ENCODE assay signal across 10 cellular contexts in genomic region chr16:73176577-73177013, GRCh38.
A peak's percentile ranks its signal among the peaks of the same experiment; 100 is the strongest.
DNase-seq lines count a peak whose midpoint lies in the region; ATAC-seq and TF ChIP-seq lines count a peak whose summit lies in the region.
"Had no signal": no experiment of that assay in that cellular context is flagged by ENCODE, and none has a peak within 500 bp of the region (broad histone marks: within the 10 kb centered on the region; RNA-seq: fewer than 3 reads in every experiment).

No MANE protein-coding gene starts in this region.

- DNase-seq in GM04504 (ENCODE audit: low read depth) (peak; percentile 82), RPMI7951 (ENCODE audit: low read depth) (peak; percentile 55), esophagus muscularis mucosa (ENCODE audit: extremely low spot score) (no peak), progenitor cell of endocrine pancreas (ENCODE audit: low spot score, unreplicated experiment) (no peak)
- no peak for DNase-seq in CD8-positive, alpha-beta memory T cell
- no peak for DNase-seq in CD4-positive, alpha-beta memory T cell
- DNase-seq: NCI-H1694 treated with DMSO at 0.1 percent for 48 hours had no signal

- intact Hi-C loops in esophagus muscularis mucosa (cut with DNase I), result loop anchor here (5.0 to 10.0 kb wide), 3 partner anchors 102 to 344 kb away; no protein-coding TSS in a partner anchor
- intact Hi-C loops in CD4-positive, alpha-beta memory T cell (cut with micrococcal nuclease), result no loop called here

- no peak overlapping the region for H3K4me3 ChIP-seq in esophagus muscularis mucosa
- no peak overlapping the region for H3K4me3 ChIP-seq in CD8-positive, alpha-beta memory T cell (ENCODE audit: low read length)
- H3K4me3 ChIP-seq in CD4-positive, alpha-beta memory T cell (ENCODE audit: low read length in 2 of 2), result no peak overlapping the region

- no peaks in the 10 kb centered on the region for H3K27me3 ChIP-seq in esophagus muscularis mucosa
- H3K27me3 ChIP-seq in CD8-positive, alpha-beta memory T cell (ENCODE audit: insufficient read depth, low read length, poor library complexity, severe bottlenecking), result no peaks in the 10 kb centered on the region
- no peaks in the 10 kb centered on the region for H3K27me3 ChIP-seq in CD4-positive, alpha-beta memory T cell (ENCODE audit: insufficient read depth, low read length)

- POLR2A ChIA-PET in CD8-positive, alpha-beta memory T cell (lab: Charles Lee), result no interaction called here
- POLR2A ChIA-PET in CD4-positive, alpha-beta memory T cell (lab: Charles Lee; ENCODE audit: partially characterized antibody), result no interaction called here

- no peaks in the 10 kb centered on the region for H3K36me3 Mint-ChIP-seq in progenitor cell of endocrine pancreas (ENCODE audit: insufficient read depth)
- no peaks in the 10 kb centered on the region for H3K36me3 Mint-ChIP-seq in CD8-positive, alpha-beta memory T cell
- H3K36me3 Mint-ChIP-seq in CD4-positive, alpha-beta memory T cell, result no peaks in the 10 kb centered on the region

- TF ChIP-seq CTCF in esophagus muscularis mucosa (IDR thresholded peaks at IDR 0.05) (peak in 2 of 3 experiments; percentile 13 to 20), progenitor cell of endocrine pancreas (IDR thresholded peaks at IDR 0.05; ENCODE audit: unreplicated experiment) (peak; percentile 39)

- ATAC-seq in GM18907 (IDR thresholded peaks at IDR 0.05; ENCODE audit: unreplicated experiment) (no peak), HG03442 (IDR thresholded peaks at IDR 0.05; ENCODE audit: unreplicated experiment) (no peak)

- H3K27ac Mint-ChIP-seq in progenitor cell of endocrine pancreas, result no peak overlapping the region
- H3K27ac Mint-ChIP-seq in CD8-positive, alpha-beta memory T cell, result no peak overlapping the region
- H3K27ac Mint-ChIP-seq in CD4-positive, alpha-beta memory T cell, result no peak overlapping the region

- CTCF ChIA-PET in CD8-positive, alpha-beta memory T cell (lab: Charles Lee), result no interaction called here
- CTCF ChIA-PET in CD4-positive, alpha-beta memory T cell (lab: Charles Lee; ENCODE audit: partially characterized antibody), result no interaction called here

- no peaks in the 10 kb centered on the region for H3K9me3 Mint-ChIP-seq in progenitor cell of endocrine pancreas (ENCODE audit: low read depth)
- peaks cover 0 to 6% (median 2%) of the 10 kb centered on the region in 5 donors for H3K9me3 Mint-ChIP-seq in CD8-positive, alpha-beta memory T cell
- peaks cover 0 to 12% (median 2%) of the 10 kb centered on the region in 8 donors for H3K9me3 Mint-ChIP-seq in CD4-positive, alpha-beta memory T cell

- no peak for TF ChIP-seq POLR2A in esophagus muscularis mucosa (IDR thresholded peaks at IDR 0.05; ENCODE audit: low read depth)

- no peaks in the 10 kb centered on the region for H3K9me3 ChIP-seq in esophagus muscularis mucosa
- H3K9me3 ChIP-seq in CD8-positive, alpha-beta memory T cell (ENCODE audit: low read length), result no peaks in the 10 kb centered on the region
- H3K9me3 ChIP-seq in CD4-positive, alpha-beta memory T cell (ENCODE audit: control insufficient read depth in 1 of 2, low read length in 2 of 2), result no peaks in the 10 kb centered on the region

- peaks cover 20% of the 10 kb centered on the region for H3K4me1 Mint-ChIP-seq in progenitor cell of endocrine pancreas (ENCODE audit: low read depth)
- H3K4me1 Mint-ChIP-seq in CD8-positive, alpha-beta memory T cell, result no peaks in the 10 kb centered on the region
- no peaks in the 10 kb centered on the region for H3K4me1 Mint-ChIP-seq in CD4-positive, alpha-beta memory T cell
- H3K4me1 Mint-ChIP-seq: central memory CD8-positive, alpha-beta T cell had no signal

- no peak overlapping the region for H3K4me3 Mint-ChIP-seq in progenitor cell of endocrine pancreas (ENCODE audit: low read depth)
- no peak overlapping the region for H3K4me3 Mint-ChIP-seq in CD8-positive, alpha-beta memory T cell
- no peak overlapping the region for H3K4me3 Mint-ChIP-seq in CD4-positive, alpha-beta memory T cell
- H3K4me3 Mint-ChIP-seq: central memory CD8-positive, alpha-beta T cell had no signal

- peaks cover 11 to 21% (median 17%) of the 10 kb centered on the region in 4 donors for H3K4me1 ChIP-seq in esophagus muscularis mucosa
- no peaks in the 10 kb centered on the region for H3K4me1 ChIP-seq in CD8-positive, alpha-beta memory T cell (ENCODE audit: insufficient read depth, low read length)
- no peaks in the 10 kb centered on the region for H3K4me1 ChIP-seq in CD4-positive, alpha-beta memory T cell (ENCODE audit: insufficient read depth, low read length)

- no peak overlapping the region for H3K27ac ChIP-seq in esophagus muscularis mucosa (replicated peaks in 1 of 4)
- H3K27ac ChIP-seq in CD8-positive, alpha-beta memory T cell (ENCODE audit: low read depth, low read length), result no peak overlapping the region
- no peak overlapping the region for H3K27ac ChIP-seq in CD4-positive, alpha-beta memory T cell (ENCODE audit: low read depth, low read length)

- no peaks in the 10 kb centered on the region for H3K36me3 ChIP-seq in esophagus muscularis mucosa
- H3K36me3 ChIP-seq in CD8-positive, alpha-beta memory T cell (ENCODE audit: insufficient read depth, low read length), result no peaks in the 10 kb centered on the region
- H3K36me3 ChIP-seq in CD4-positive, alpha-beta memory T cell (ENCODE audit: insufficient read depth, low read length), result no peaks in the 10 kb centered on the region

- peaks cover 25% of the 10 kb centered on the region for H3K27me3 Mint-ChIP-seq in progenitor cell of endocrine pancreas
- peaks cover 0 to 2% of the 10 kb centered on the region in 2 donors for H3K27me3 Mint-ChIP-seq in CD8-positive, alpha-beta memory T cell
- H3K27me3 Mint-ChIP-seq in CD4-positive, alpha-beta memory T cell, result no peaks in the 10 kb centered on the region
- H3K27me3 Mint-ChIP-seq: central memory CD8-positive, alpha-beta T cell had no signal

- 64% methylated on average over 2 of the region's 2 CpGs for WGBS in esophagus muscularis mucosa

- TF ChIP-seq EP300 in esophagus muscularis mucosa (IDR thresholded peaks at IDR 0.05), result no peak

Comparison
In these comparisons a context has a peak if more than half of its experiments do, and no peak if none do; other contexts are left out.
1. DNase-seq: peak in GM04504 (single experiment) and RPMI7951 (single experiment); none in esophagus muscularis mucosa (single experiment), progenitor cell of endocrine pancreas (single experiment), CD8-positive, alpha-beta memory T cell (0 of 5) and CD4-positive, alpha-beta memory T cell (0 of 5).